Comparison of ENCODE assay signal across 8 cellular contexts in genomic region chr19:55655648-55656040, GRCh38.
DNase-seq lines count a peak whose midpoint lies in the region; ATAC-seq and TF ChIP-seq lines count a peak whose summit lies in the region.

No MANE protein-coding gene starts in this region.

- TF ChIP-seq CTCF in fibroblast of mammary gland (conservative IDR thresholded peaks at IDR 0.05; ENCODE audit: control insufficient read depth, insufficient read depth, low read depth, low read length), result no peak

- ATAC-seq in SK-N-SH treated with all-trans-retinoic acid at 6 μM for 48 hours (no peak), HG03469 (IDR thresholded peaks at IDR 0.05; ENCODE audit: unreplicated experiment) (no peak)

- H3K4me3 ChIP-seq in GM08714 (ENCODE audit: low read length) (peak overlapping the region; percentile 98), fibroblast of mammary gland (ENCODE audit: control insufficient read depth, low read depth, low read length) (peak overlapping the region; percentile 93), rectal smooth muscle tissue (ENCODE audit: low read length) (peak overlapping the region; percentile 80)

- H3K36me3 ChIP-seq in rectal smooth muscle tissue (ENCODE audit: control insufficient read depth, insufficient read depth, low read length), result peaks cover 4% of the 10 kb centered on the region

- H3K4me1 ChIP-seq in rectal smooth muscle tissue (ENCODE audit: control insufficient read depth, insufficient read depth, low read length), result peaks cover 21% of the 10 kb centered on the region

- H3K27ac ChIP-seq in rectal smooth muscle tissue (ENCODE audit: low read depth, low read length), result peak overlapping the region; percentile 98

- no peaks in the 10 kb centered on the region for H3K27me3 ChIP-seq in rectal smooth muscle tissue (ENCODE audit: control insufficient read depth, insufficient read depth, low read length)

- DNase-seq in fibroblast of mammary gland (ENCODE audit: low read depth) (no peak), anterior cingulate cortex (lab: John Stamatoyannopoulos, UW) (no peak), GM19238 (ENCODE audit: insufficient read length, low spot score) (no peak)
- no peak for DNase-seq in stimulated activated CD4-positive, alpha-beta T cell treated with anti-CD3 and anti-CD28 coated beads, Interleukin-4, amount 100 ng/mL, for 4 hours

- H3K9ac ChIP-seq in rectal smooth muscle tissue (ENCODE audit: low read length), result peak overlapping the region; percentile 35

TF ChIP-seq in SK-N-SH treated with all-trans-retinoic acid at 6 μM for 48 hours, 23 proteins besides CTCF, POLR2A, EP300 and RAD21:
- TF ChIP-seq, protein P1, sequence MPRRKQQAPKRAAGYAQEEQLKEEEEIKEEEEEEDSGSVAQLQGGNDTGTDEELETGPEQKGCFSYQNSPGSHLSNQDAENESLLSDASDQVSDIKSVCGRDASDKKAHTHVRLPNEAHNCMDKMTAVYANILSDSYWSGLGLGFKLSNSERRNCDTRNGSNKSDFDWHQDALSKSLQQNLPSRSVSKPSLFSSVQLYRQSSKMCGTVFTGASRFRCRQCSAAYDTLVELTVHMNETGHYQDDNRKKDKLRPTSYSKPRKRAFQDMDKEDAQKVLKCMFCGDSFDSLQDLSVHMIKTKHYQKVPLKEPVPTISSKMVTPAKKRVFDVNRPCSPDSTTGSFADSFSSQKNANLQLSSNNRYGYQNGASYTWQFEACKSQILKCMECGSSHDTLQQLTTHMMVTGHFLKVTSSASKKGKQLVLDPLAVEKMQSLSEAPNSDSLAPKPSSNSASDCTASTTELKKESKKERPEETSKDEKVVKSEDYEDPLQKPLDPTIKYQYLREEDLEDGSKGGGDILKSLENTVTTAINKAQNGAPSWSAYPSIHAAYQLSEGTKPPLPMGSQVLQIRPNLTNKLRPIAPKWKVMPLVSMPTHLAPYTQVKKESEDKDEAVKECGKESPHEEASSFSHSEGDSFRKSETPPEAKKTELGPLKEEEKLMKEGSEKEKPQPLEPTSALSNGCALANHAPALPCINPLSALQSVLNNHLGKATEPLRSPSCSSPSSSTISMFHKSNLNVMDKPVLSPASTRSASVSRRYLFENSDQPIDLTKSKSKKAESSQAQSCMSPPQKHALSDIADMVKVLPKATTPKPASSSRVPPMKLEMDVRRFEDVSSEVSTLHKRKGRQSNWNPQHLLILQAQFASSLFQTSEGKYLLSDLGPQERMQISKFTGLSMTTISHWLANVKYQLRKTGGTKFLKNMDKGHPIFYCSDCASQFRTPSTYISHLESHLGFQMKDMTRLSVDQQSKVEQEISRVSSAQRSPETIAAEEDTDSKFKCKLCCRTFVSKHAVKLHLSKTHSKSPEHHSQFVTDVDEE (CRISPR knock-in tag; IDR thresholded peaks at IDR 0.05), result no peak
- TF ChIP-seq, protein P2, sequence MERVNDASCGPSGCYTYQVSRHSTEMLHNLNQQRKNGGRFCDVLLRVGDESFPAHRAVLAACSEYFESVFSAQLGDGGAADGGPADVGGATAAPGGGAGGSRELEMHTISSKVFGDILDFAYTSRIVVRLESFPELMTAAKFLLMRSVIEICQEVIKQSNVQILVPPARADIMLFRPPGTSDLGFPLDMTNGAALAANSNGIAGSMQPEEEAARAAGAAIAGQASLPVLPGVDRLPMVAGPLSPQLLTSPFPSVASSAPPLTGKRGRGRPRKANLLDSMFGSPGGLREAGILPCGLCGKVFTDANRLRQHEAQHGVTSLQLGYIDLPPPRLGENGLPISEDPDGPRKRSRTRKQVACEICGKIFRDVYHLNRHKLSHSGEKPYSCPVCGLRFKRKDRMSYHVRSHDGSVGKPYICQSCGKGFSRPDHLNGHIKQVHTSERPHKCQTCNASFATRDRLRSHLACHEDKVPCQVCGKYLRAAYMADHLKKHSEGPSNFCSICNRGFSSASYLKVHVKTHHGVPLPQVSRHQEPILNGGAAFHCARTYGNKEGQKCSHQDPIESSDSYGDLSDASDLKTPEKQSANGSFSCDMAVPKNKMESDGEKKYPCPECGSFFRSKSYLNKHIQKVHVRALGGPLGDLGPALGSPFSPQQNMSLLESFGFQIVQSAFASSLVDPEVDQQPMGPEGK (CRISPR knock-in tag; IDR thresholded peaks at IDR 0.05; ENCODE audit: borderline replicate concordance), result peak; percentile 56; the same call in 1 of the 2 replicates
